In genomic region chrX:100090931-100091330, GRCh38 we compare ENCODE assay signal across 25 cellular contexts.
DNase-seq lines count a peak whose midpoint lies in the region; ATAC-seq and TF ChIP-seq lines count a peak whose summit lies in the region.
"Had no signal": no experiment of that assay in that cellular context is flagged by ENCODE, and none has a peak within 500 bp of the region (broad histone marks: within the 10 kb centered on the region; RNA-seq: fewer than 3 reads in every experiment).

No MANE protein-coding gene starts in this region.

- H3K79me1 ChIP-seq in mesenchymal stem cell (replicated peaks; ENCODE audit: low read length, poor library complexity, severe bottlenecking) = no peaks in the 10 kb centered on the region

- peaks cover 14% of the 10 kb centered on the region for H3K4me1 ChIP-seq in mammary epithelial cell (ENCODE audit: insufficient read depth, low read length)
- H3K4me1 ChIP-seq in mesenchymal stem cell (ENCODE audit: control insufficient read depth, insufficient read depth, low read depth, low read length) = no peaks in the 10 kb centered on the region
- H3K4me1 ChIP-seq: body of pancreas, heart left ventricle, left ventricle myocardium inferior, suprapubic skin had no signal

- no TSS peak for BruUV-seq in mammary epithelial cell (replicated peaks; lab: Mats Ljungman, UMichigan)

- H3K9me3 ChIP-seq in mammary epithelial cell (replicated peaks; ENCODE audit: insufficient read depth, low read length) (no peaks in the 10 kb centered on the region), mesenchymal stem cell (ENCODE audit: control insufficient read depth, low read length) (peaks cover 23% of the 10 kb centered on the region)
- H3K9me3 ChIP-seq: body of pancreas, left ventricle myocardium inferior, SK-N-SH, suprapubic skin had no signal

- no peak overlapping the region for H2BK15ac ChIP-seq in mesenchymal stem cell (ENCODE audit: low read depth, poor library complexity, severe bottlenecking)

- no peaks in the 10 kb centered on the region for H4K20me1 ChIP-seq in mammary epithelial cell (ENCODE audit: insufficient read depth, low read length)

- no peaks in the 10 kb centered on the region for H3K79me2 ChIP-seq in mammary epithelial cell (ENCODE audit: insufficient read depth, low read length)

- TF ChIP-seq CTCF in mammary epithelial cell (conservative IDR thresholded peaks at IDR 0.05 in 1 of 2, IDR thresholded peaks at IDR 0.05 in 1 of 2; ENCODE audit: extremely low read depth in 1 of 2, insufficient read depth in 1 of 2, low read depth in 1 of 2, low read length in 2 of 2) = no peak

- no peak overlapping the region for H3K14ac ChIP-seq in mesenchymal stem cell (ENCODE audit: low read length in 2 of 2)

- no peak overlapping the region for H3K18ac ChIP-seq in mesenchymal stem cell (ENCODE audit: low read depth in 1 of 2, low read length in 2 of 2)

- no peak overlapping the region for H4K8ac ChIP-seq in mesenchymal stem cell (ENCODE audit: low read length)

- intact Hi-C loops in mammary epithelial cell (cut with micrococcal nuclease) = no loop called here

- H2BK12ac ChIP-seq in mesenchymal stem cell (ENCODE audit: low read length in 2 of 2) = no peak overlapping the region

- DNase-seq in H4 (ENCODE audit: low spot score) (peak; percentile 21), mammary epithelial cell (peak; percentile 81), mesenchymal stem cell (peak; percentile 0), left lobe of liver (ENCODE audit: low spot score) (no peak), NOMO-1 treated with dmso at 0.1 percent for 144 hours (lab: John Stamatoyannopoulos, UW; ENCODE audit: unreplicated experiment) (no peak), D341Med (ENCODE audit: low spot score) (no peak)
- DNase-seq: activated B cell treated with CpG ODN at 0.5 μM for 24 hours; activated CD4-positive, alpha-beta T cell treated with anti-CD3 and anti-CD28 coated beads, Interleukin-2, amount 50 U/mL, for 48 hours; activated naive CD8-positive, alpha-beta T cell treated with anti-CD3 and anti-CD28 coated beads for 36 hours; body of pancreas; DMS79 treated with DMSO at 0.1 percent for 48 hours; effector CD8-positive, alpha-beta T cell; H9; heart left ventricle; left ventricle myocardium inferior; MM.1S; NCI-H1436; NCI-H510A treated with DMSO at 0.1 percent for 48 hours; nephron progenitor cell; NK-92 treated with Interleukin-12 subunit alpha and Interleukin-12 subunit beta, amount 100 ng/mL, for 24 hours; SK-N-SH had no signal

- no peak overlapping the region for H3K23ac ChIP-seq in mesenchymal stem cell (ENCODE audit: low read length in 2 of 2)

- H2BK120ac ChIP-seq in mesenchymal stem cell (ENCODE audit: low read depth, low read length) = no peak overlapping the region

- H3K4me3 ChIP-seq in mammary epithelial cell (replicated peaks in 1 of 3; ENCODE audit: insufficient read depth in 1 of 3, low read depth in 2 of 3, low read length in 3 of 3) = no peak overlapping the region
- H3K4me3 ChIP-seq in mesenchymal stem cell (ENCODE audit: insufficient read depth in 1 of 2, low read depth in 1 of 2, low read length in 2 of 2) = no peak overlapping the region
- H3K4me3 ChIP-seq: body of pancreas, heart left ventricle, left ventricle myocardium inferior, suprapubic skin had no signal

- H3K27me3 ChIP-seq in mammary epithelial cell (ENCODE audit: insufficient read depth, low read length) (no peaks in the 10 kb centered on the region), mesenchymal stem cell (ENCODE audit: control insufficient read depth in 1 of 2, insufficient read depth in 1 of 2, low read length in 2 of 2) (peaks cover 0 to 26% of the 10 kb centered on the region in 2 experiments)
- H3K27me3 ChIP-seq: body of pancreas, heart left ventricle, suprapubic skin had no signal

- H4K91ac ChIP-seq in mesenchymal stem cell (ENCODE audit: low read length) = no peak overlapping the region

- no peak overlapping the region for H3K9ac ChIP-seq in mammary epithelial cell (ENCODE audit: insufficient read depth, low read length)
- H3K9ac ChIP-seq in mesenchymal stem cell (ENCODE audit: low read length) = no peak overlapping the region
- H3K9ac ChIP-seq: SK-N-SH had no signal

- dilution Hi-C loops in mammary epithelial cell (cut with HindIII; ENCODE audit: low sequenced_read_pairs) = no loop called here

- H3K4ac ChIP-seq in mesenchymal stem cell (ENCODE audit: low read depth in 1 of 2, low read length in 2 of 2) = no peak overlapping the region

- ATAC-seq in left lobe of liver = no peak
- ATAC-seq in GM19395 (IDR thresholded peaks at IDR 0.05; ENCODE audit: unreplicated experiment) = no peak
- ATAC-seq: body of pancreas, esophagus mucosa, heart left ventricle, sciatic nerve had no signal

- CTCF ChIA-PET in mammary epithelial cell (lab: Charles Lee; ENCODE audit: low non-redundant PET) = interaction anchor here (0.6 kb wide), 1 partner anchor 16 kb away, joined by 3 read pairs; no protein-coding TSS in a partner anchor

- WGBS in mammary epithelial cell (ENCODE audit: low coverage, missing lambda C conversion rate) = 32% methylated on average over 3 of the region's 3 CpGs
- 11% methylated on average over 3 of the region's 3 CpGs for WGBS in mesenchymal stem cell

- no peak overlapping the region for H3K27ac ChIP-seq in mammary epithelial cell (ENCODE audit: insufficient read depth, low read depth, low read length)
- no peak overlapping the region for H3K27ac ChIP-seq in mesenchymal stem cell (ENCODE audit: low read length, poor library complexity, severe bottlenecking)
- H3K27ac ChIP-seq: body of pancreas, heart left ventricle, left ventricle myocardium inferior, suprapubic skin had no signal

- in situ Hi-C loops in mammary epithelial cell (cut with MboI; ENCODE audit: low sequenced_read_pairs in 2 of 2) = no loop called here

- H3K36me3 ChIP-seq in mammary epithelial cell (ENCODE audit: insufficient read depth, low read length) (no peaks in the 10 kb centered on the region), mesenchymal stem cell (ENCODE audit: control insufficient read depth in 1 of 2, insufficient read depth in 2 of 2, low read depth in 1 of 2, low read length in 2 of 2) (no peaks in the 10 kb centered on the region)
- H3K36me3 ChIP-seq: heart left ventricle, left ventricle myocardium inferior, suprapubic skin had no signal

- no peak overlapping the region for H2BK5ac ChIP-seq in mesenchymal stem cell (ENCODE audit: low read depth, low read length, poor library complexity, severe bottlenecking)

- H3K4me2 ChIP-seq in mammary epithelial cell (ENCODE audit: insufficient read depth, low read depth, low read length) (peak overlapping the region; percentile 10), mesenchymal stem cell (ENCODE audit: low read length, poor library complexity, severe bottlenecking) (no peak overlapping the region)
- H3K4me2 ChIP-seq: SK-N-SH had no signal

- no peak overlapping the region for H2AK5ac ChIP-seq in mesenchymal stem cell (ENCODE audit: low read length, severe bottlenecking)

- H2AFZ ChIP-seq in mammary epithelial cell (ENCODE audit: low read depth, low read length) (peak overlapping the region; percentile 67), mesenchymal stem cell (ENCODE audit: low read depth, low read length) (no peak overlapping the region)

Comparison
In these comparisons a context has a peak if more than half of its experiments do, and no peak if none do; other contexts are left out.
1. DNase-seq: peak in H4 (single experiment), mammary epithelial cell (single experiment) and mesenchymal stem cell (single experiment); none in left lobe of liver (single experiment), NOMO-1 treated with dmso at 0.1 percent for 144 hours (single experiment) and D341Med (single experiment).